9 cellular contexts compared by ENCODE assay signal in the genomic region with DNA sequence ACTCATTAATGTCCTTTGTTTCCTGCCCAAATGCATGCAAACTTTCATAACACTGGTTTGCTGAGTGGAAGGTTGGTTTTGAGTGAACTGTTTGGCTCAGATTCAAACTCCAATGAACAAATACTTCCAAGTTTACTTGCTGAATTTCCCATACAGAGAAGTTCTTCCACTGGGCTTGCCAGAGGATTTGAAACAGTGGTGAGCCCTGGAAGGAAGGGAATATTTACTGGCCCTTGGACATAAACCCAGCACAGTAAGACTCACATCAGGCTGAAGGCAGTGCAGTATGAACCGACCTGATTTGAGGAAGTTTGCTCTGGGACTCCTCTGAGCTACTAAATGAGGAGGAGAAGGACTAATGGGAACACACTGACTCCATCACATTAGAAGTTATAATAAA. TPM values are rescaled to one million over a fixed set of nuclear protein-coding genes. Genes with fewer than 3 reads are reported as not detected.
DNase-seq lines count a peak whose midpoint lies in the region; TF ChIP-seq lines count a peak whose summit lies in the region.
"Had no signal": no experiment of that assay in that cellular context is flagged by ENCODE, and none has a peak within 500 bp of the region (broad histone marks: within the 10 kb centered on the region; RNA-seq: fewer than 3 reads in every experiment).

No MANE protein-coding gene starts in this region.

- TF ChIP-seq CTCF in transverse colon (IDR thresholded peaks at IDR 0.05) (no peak), RWPE1 (conservative IDR thresholded peaks at IDR 0.05; ENCODE audit: low read depth) (no peak)

- H3K27ac ChIP-seq in epithelial cell of prostate (peak overlapping the region; percentile 98), mucosa of rectum (ENCODE audit: low read depth in 2 of 2, low read length in 2 of 2) (peak overlapping the region; percentile 97 to 98), transverse colon (peak overlapping the region; percentile 87 to 98 (median 95)), RWPE1 (no peak overlapping the region)

- H3K9ac ChIP-seq in mucosa of rectum (ENCODE audit: low read depth in 1 of 2, low read length in 2 of 2): peak overlapping the region in 1 of 2 donors; percentile 59

- no peak for TF ChIP-seq EP300 in transverse colon (IDR thresholded peaks at IDR 0.05; ENCODE audit: low read depth)

- TF ChIP-seq POLR2A in transverse colon (IDR thresholded peaks at IDR 0.05): no peak

- H3K36me3 ChIP-seq in mucosa of rectum (ENCODE audit: control insufficient read depth in 2 of 2, insufficient read depth in 2 of 2, low read length in 2 of 2) (peaks cover 3 to 5% of the 10 kb centered on the region in 2 donors), transverse colon (no peaks in the 10 kb centered on the region), H7 (replicated peaks; ENCODE audit: control insufficient read depth, insufficient read depth, low read length) (0 out of 2 replicates have a peak, but pooled peaks cover 1% of the 10 kb centered on the region)

- CTCF ChIA-PET in RWPE1 (lab: Yijun Ruan, JAX): no interaction called here

- intact Hi-C loops in transverse colon (cut with DNase I; ENCODE audit: low total_unique reads): loop anchor here (10.0 kb wide), 1 partner anchor 117 kb away; a partner anchor contains a TSS

- H3K27me3 ChIP-seq in mucosa of rectum (ENCODE audit: control insufficient read depth in 2 of 2, insufficient read depth in 2 of 2, low read length in 2 of 2): no peaks in the 10 kb centered on the region
- H3K27me3 ChIP-seq in transverse colon: no peaks in the 10 kb centered on the region
- no peaks in the 10 kb centered on the region for H3K27me3 ChIP-seq in H7 (ENCODE audit: control insufficient read depth, insufficient read depth, low read length)

- DNase-seq in RPMI7951 (ENCODE audit: low read depth): peak; percentile 66
- no peak for DNase-seq in epithelial cell of prostate (ENCODE audit: low read depth, low spot score)
- DNase-seq in transverse colon: peak; percentile 40
- no peak for DNase-seq in RWPE1 (ENCODE audit: low spot score)
- no peak for DNase-seq in NCI-H1436 (lab: John Stamatoyannopoulos, UW)
- DNase-seq in stimulated activated CD4-positive, alpha-beta T cell treated with anti-CD3 and anti-CD28 coated beads, Interleukin-15, amount 100 ng/mL, for 24 hours: no peak
- no peak for DNase-seq in H7
- DNase-seq: NCI-H2227 treated with DMSO at 0.1 percent for 48 hours had no signal

- 0 to 4% methylated on average over 1 of the region's 1 CpG for WGBS in transverse colon (ENCODE audit: low coverage in 1 of 2), 2 donors

- POLR2A ChIA-PET in RWPE1 (lab: Yijun Ruan, JAX; ENCODE audit: low non-redundant PET): no interaction called here

- in situ Hi-C loops in transverse colon (cut with MboI; ENCODE audit: low pct_ligation_motif_present in 1 of 4, low pct_unique_long_range_greater_than_20kb in 1 of 4, low sequenced_read_pairs in 3 of 4): loop anchor here in 1 of 4 donors (25.0 kb wide), 1 partner anchor 340 kb away; a partner anchor contains a TSS

- H3K9me3 ChIP-seq in mucosa of rectum (ENCODE audit: control insufficient read depth in 2 of 2, low read length in 2 of 2): no peaks in the 10 kb centered on the region
- H3K9me3 ChIP-seq in transverse colon: no peaks in the 10 kb centered on the region

- H3K4me3 ChIP-seq in mucosa of rectum (ENCODE audit: low read length in 2 of 2): peak overlapping the region; percentile 82 to 96
- H3K4me3 ChIP-seq in transverse colon: no peak overlapping the region
- H3K4me3 ChIP-seq in H7 (ENCODE audit: insufficient read depth, low read depth, low read length): no peak overlapping the region

- H3K4me1 ChIP-seq in mucosa of rectum (ENCODE audit: control insufficient read depth in 2 of 2, insufficient read depth in 2 of 2, low read length in 2 of 2): peaks cover 48 to 64% of the 10 kb centered on the region in 2 donors
- H3K4me1 ChIP-seq in transverse colon: peaks cover 53 to 85% (median 73%) of the 10 kb centered on the region in 4 donors

RNA-seq across cellular contexts. Expression of a gene that starts 3.8 kb away (rescaled TPM):
- total RNA-seq in RPMI7951 (2014; rRNA removed; shearing (Covaris generic)): 21.7 and 25.2 TPM in 2 replicates
- total RNA-seq in transverse colon: 10 to 100 TPM; 33.0 to 57.8 (median 54.5) TPM
- 24.1 and 46.7 TPM in 2 replicates for total RNA-seq in H7 (2014; rRNA removed; shearing (Covaris generic))

Comparison
In these comparisons a context has a peak if more than half of its experiments do, and no peak if none do; other contexts are left out.
1. DNase-seq: peak in RPMI7951 (single experiment) and transverse colon (single experiment); none in epithelial cell of prostate (single experiment), RWPE1 (single experiment), NCI-H1436 (single experiment), stimulated activated CD4-positive, alpha-beta T cell treated with anti-CD3 and anti-CD28 coated beads, Interleukin-15, amount 100 ng/mL, for 24 hours (single experiment) and H7 (single experiment).
2. H3K4me3 ChIP-seq: peak in mucosa of rectum (2 of 2); none in transverse colon (0 of 4) and H7 (single experiment).